Comparison of ENCODE assay signal across 1 cellular context in genomic region chr6:133952815-133953633, GRCh38.
A peak's percentile ranks its signal among the peaks of the same experiment; 100 is the strongest.
TF ChIP-seq lines count a peak whose summit lies in the region.

TSS of gene TBPL1 (plus strand) at chr6:133953224. CDS start at chr6:133980126, 26,902 bp downstream.

TF ChIP-seq in K562, 482 proteins besides CTCF, POLR2A, EP300 and RAD21 (continued from another document and continues in another):
- TF ChIP-seq GABPB2 (CRISPR knock-in tag; conservative IDR thresholded peaks at IDR 0.05) (no peak), ZNF76 (CRISPR knock-in tag; IDR thresholded peaks at IDR 0.05; ENCODE audit: borderline replicate concordance) (no peak), NKRF (IDR thresholded peaks at IDR 0.05; ENCODE audit: borderline replicate concordance) (no peak), ZNF699 (CRISPR knock-in tag; IDR thresholded peaks at IDR 0.05; ENCODE audit: insufficient replicate concordance) (no peak), ZC3H8 (IDR thresholded peaks at IDR 0.05) (no peak), HMGXB4 (CRISPR knock-in tag; IDR thresholded peaks at IDR 0.05) (no peak), HDAC3 (IDR thresholded peaks at IDR 0.05; ENCODE audit: borderline replicate concordance, partially characterized antibody) (peak; percentile 59), RFX7 (CRISPR knock-in tag; IDR thresholded peaks at IDR 0.05) (no peak), FOXA3 (CRISPR knock-in tag; conservative IDR thresholded peaks at IDR 0.05 in 1 of 2, IDR thresholded peaks at IDR 0.05 in 1 of 2) (no peak), MEF2A (IDR thresholded peaks at IDR 0.05; ENCODE audit: control insufficient read depth, low read depth, low read length) (no peak), FOXK1 (CRISPR knock-in tag; IDR thresholded peaks at IDR 0.05; ENCODE audit: borderline replicate concordance) (peak; percentile 6; the same call in 1 of the 2 replicates), MECOM (CRISPR knock-in tag; IDR thresholded peaks at IDR 0.05) (no peak), MEF2D (tag; conservative IDR thresholded peaks at IDR 0.05; ENCODE audit: low read depth) (no peak), HNRNPLL (IDR thresholded peaks at IDR 0.05; ENCODE audit: low read depth, low read length, poor library complexity, severe bottlenecking) (peak; percentile 78), CGGBP1 (CRISPR knock-in tag; IDR thresholded peaks at IDR 0.05) (no peak), GMEB1 (CRISPR knock-in tag; IDR thresholded peaks at IDR 0.05) (peak; percentile 71), PPARD (CRISPR knock-in tag; IDR thresholded peaks at IDR 0.05) (no peak), BCOR (IDR thresholded peaks at IDR 0.05) (peak; percentile 18; the same call in 1 of the 2 replicates), ZNF239 (CRISPR knock-in tag; IDR thresholded peaks at IDR 0.05) (no peak), ETV1 (tag; conservative IDR thresholded peaks at IDR 0.05; ENCODE audit: low read depth) (peak; percentile 100), HMGN3 (IDR thresholded peaks at IDR 0.05; ENCODE audit: borderline replicate concordance, extremely low read depth, insufficient read length, low read depth, low read length) (peak; percentile 75), RAD51 (IDR thresholded peaks at IDR 0.05; ENCODE audit: borderline replicate concordance, low read depth) (no peak), MAZ (CRISPR knock-in tag; conservative IDR thresholded peaks at IDR 0.05 in 1 of 2, IDR thresholded peaks at IDR 0.05 in 1 of 2) (peak; percentile 86 to 95), GTF3C2 (IDR thresholded peaks at IDR 0.05; ENCODE audit: borderline replicate concordance, extremely low read depth, insufficient read length) (no peak), ETS1 (conservative IDR thresholded peaks at IDR 0.05; ENCODE audit: control insufficient read depth, low read depth, low read length) (peak; percentile 93), ZNF780A (CRISPR knock-in tag; IDR thresholded peaks at IDR 0.05) (no peak), CEBPB (tag; IDR thresholded peaks at IDR 0.05) (no peak), TCF15 (CRISPR knock-in tag; IDR thresholded peaks at IDR 0.05) (no peak), NUFIP1 (IDR thresholded peaks at IDR 0.05; ENCODE audit: partially characterized antibody) (peak; percentile 36)
- TF ChIP-seq, protein P1, sequence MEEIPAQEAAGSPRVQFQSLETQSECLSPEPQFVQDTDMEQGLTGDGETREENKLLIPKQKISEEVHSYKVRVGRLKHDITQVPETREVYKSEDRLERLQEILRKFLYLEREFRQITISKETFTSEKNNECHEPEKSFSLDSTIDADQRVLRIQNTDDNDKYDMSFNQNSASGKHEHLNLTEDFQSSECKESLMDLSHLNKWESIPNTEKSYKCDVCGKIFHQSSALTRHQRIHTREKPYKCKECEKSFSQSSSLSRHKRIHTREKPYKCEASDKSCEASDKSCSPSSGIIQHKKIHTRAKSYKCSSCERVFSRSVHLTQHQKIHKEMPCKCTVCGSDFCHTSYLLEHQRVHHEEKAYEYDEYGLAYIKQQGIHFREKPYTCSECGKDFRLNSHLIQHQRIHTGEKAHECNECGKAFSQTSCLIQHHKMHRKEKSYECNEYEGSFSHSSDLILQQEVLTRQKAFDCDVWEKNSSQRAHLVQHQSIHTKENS (CRISPR knock-in tag; IDR thresholded peaks at IDR 0.05) = no peak
- TF ChIP-seq, protein P2, sequence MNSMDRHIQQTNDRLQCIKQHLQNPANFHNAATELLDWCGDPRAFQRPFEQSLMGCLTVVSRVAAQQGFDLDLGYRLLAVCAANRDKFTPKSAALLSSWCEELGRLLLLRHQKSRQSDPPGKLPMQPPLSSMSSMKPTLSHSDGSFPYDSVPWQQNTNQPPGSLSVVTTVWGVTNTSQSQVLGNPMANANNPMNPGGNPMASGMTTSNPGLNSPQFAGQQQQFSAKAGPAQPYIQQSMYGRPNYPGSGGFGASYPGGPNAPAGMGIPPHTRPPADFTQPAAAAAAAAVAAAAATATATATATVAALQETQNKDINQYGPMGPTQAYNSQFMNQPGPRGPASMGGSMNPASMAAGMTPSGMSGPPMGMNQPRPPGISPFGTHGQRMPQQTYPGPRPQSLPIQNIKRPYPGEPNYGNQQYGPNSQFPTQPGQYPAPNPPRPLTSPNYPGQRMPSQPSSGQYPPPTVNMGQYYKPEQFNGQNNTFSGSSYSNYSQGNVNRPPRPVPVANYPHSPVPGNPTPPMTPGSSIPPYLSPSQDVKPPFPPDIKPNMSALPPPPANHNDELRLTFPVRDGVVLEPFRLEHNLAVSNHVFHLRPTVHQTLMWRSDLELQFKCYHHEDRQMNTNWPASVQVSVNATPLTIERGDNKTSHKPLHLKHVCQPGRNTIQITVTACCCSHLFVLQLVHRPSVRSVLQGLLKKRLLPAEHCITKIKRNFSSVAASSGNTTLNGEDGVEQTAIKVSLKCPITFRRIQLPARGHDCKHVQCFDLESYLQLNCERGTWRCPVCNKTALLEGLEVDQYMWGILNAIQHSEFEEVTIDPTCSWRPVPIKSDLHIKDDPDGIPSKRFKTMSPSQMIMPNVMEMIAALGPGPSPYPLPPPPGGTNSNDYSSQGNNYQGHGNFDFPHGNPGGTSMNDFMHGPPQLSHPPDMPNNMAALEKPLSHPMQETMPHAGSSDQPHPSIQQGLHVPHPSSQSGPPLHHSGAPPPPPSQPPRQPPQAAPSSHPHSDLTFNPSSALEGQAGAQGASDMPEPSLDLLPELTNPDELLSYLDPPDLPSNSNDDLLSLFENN (IDR thresholded peaks at IDR 0.05; ENCODE audit: low read depth in 2 of 2, low read length in 2 of 2) = 0 out of 4 replicates have a peak, but pooled peaks of 1 of the 2 experiments have one; percentile 73
- TF ChIP-seq, protein P3, sequence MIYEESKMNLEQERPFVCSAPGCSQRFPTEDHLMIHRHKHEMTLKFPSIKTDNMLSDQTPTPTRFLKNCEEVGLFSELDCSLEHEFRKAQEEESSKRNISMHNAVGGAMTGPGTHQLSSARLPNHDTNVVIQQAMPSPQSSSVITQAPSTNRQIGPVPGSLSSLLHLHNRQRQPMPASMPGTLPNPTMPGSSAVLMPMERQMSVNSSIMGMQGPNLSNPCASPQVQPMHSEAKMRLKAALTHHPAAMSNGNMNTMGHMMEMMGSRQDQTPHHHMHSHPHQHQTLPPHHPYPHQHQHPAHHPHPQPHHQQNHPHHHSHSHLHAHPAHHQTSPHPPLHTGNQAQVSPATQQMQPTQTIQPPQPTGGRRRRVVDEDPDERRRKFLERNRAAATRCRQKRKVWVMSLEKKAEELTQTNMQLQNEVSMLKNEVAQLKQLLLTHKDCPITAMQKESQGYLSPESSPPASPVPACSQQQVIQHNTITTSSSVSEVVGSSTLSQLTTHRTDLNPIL (CRISPR knock-in tag; IDR thresholded peaks at IDR 0.05) = no peak
- TF ChIP-seq, protein P4, sequence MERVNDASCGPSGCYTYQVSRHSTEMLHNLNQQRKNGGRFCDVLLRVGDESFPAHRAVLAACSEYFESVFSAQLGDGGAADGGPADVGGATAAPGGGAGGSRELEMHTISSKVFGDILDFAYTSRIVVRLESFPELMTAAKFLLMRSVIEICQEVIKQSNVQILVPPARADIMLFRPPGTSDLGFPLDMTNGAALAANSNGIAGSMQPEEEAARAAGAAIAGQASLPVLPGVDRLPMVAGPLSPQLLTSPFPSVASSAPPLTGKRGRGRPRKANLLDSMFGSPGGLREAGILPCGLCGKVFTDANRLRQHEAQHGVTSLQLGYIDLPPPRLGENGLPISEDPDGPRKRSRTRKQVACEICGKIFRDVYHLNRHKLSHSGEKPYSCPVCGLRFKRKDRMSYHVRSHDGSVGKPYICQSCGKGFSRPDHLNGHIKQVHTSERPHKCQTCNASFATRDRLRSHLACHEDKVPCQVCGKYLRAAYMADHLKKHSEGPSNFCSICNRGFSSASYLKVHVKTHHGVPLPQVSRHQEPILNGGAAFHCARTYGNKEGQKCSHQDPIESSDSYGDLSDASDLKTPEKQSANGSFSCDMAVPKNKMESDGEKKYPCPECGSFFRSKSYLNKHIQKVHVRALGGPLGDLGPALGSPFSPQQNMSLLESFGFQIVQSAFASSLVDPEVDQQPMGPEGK (CRISPR knock-in tag; IDR thresholded peaks at IDR 0.05; ENCODE audit: borderline replicate concordance) = no peak
